1 cellular context compared by ENCODE assay signal in the genomic region with DNA sequence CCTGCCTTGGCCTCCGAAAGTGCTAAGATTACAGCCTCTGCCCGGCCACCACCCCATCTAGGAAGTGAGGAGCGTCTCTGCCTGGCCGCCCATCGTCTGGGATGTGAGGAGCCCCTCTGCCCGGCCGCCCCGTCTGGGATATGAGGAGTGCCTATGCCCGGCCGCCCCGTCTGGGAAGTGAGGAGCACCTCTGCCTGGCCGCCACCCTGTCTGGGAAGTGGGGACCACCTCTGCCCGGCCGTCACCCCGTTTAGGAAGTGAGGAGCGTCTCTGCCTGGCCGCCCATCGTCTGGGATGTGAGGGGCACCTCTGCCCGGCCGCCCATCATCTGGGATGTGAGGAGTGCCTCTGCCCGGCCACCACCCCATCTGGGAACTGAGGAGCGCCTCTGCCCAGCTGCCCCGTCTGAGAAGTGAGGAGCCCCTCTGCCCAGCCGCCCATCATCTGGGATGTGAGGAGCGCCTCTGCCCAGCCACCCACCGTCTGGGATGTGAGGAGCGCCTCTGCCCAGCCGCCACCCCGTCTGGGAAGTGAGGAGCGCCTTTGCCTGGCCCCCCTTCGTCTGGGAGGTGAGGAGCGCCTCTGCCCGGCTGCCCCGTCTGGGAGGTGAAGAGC. TPM values are rescaled to one million over a fixed set of nuclear protein-coding genes. Genes with fewer than 3 reads are reported as not detected.
"Had no signal": no experiment of that assay in that cellular context is flagged by ENCODE, and none has a peak within 500 bp of the region (broad histone marks: within the 10 kb centered on the region; RNA-seq: fewer than 3 reads in every experiment).

No MANE protein-coding gene starts in this region.

RNA-seq across cellular contexts. Expression of a gene that starts 27.8 kb away (rescaled TPM):
- polyA plus RNA-seq: naive thymus-derived CD8-positive, alpha-beta T cell had no signal
